In genomic region chr1:236476019-236476418, GRCh38 we compare ENCODE assay signal across 34 cellular contexts. TPM values are rescaled to one million over a fixed set of nuclear protein-coding genes. Genes with fewer than 3 reads are reported as not detected.
A peak's percentile ranks its signal among the peaks of the same experiment; 100 is the strongest.
DNase-seq lines count a peak whose midpoint lies in the region; ATAC-seq, FAIRE-seq and TF ChIP-seq lines count a peak whose summit lies in the region.
"Had no signal": no experiment of that assay in that cellular context is flagged by ENCODE, and none has a peak within 500 bp of the region (broad histone marks: within the 10 kb centered on the region; RNA-seq: fewer than 3 reads in every experiment).

No MANE protein-coding gene starts in this region.

- TF ChIP-seq CTCF in A549 (IDR thresholded peaks at IDR 0.05) (no peak), HEK293 (tag by site-specific recombination; IDR thresholded peaks at IDR 0.05) (no peak), endothelial cell (IDR thresholded peaks at IDR 0.05; ENCODE audit: unreplicated experiment) (no peak)

- H3K27ac Mint-ChIP-seq in endothelial cell (ENCODE audit: unreplicated experiment) = no peak overlapping the region
- H3K27ac Mint-ChIP-seq: B cell; CD14-positive monocyte; CD4-positive, alpha-beta memory T cell; CD4-positive, alpha-beta T cell; CD4-positive, CD25-positive, alpha-beta regulatory T cell; CD8-positive, alpha-beta memory T cell; CD8-positive, alpha-beta T cell had no signal

- 74% methylated on average over 5 of the region's 5 CpGs for WGBS in A549 (ENCODE audit: missing lambda C conversion rate)

- H3K36me3 ChIP-seq in HEK293 (ENCODE audit: control insufficient read depth in 2 of 2, insufficient read depth in 1 of 2, low read length in 2 of 2) (no peaks in the 10 kb centered on the region), HAP-1 (replicated peaks) (no peaks in the 10 kb centered on the region)
- H3K36me3 ChIP-seq: BE2C; BLaER1; BLaER1 treated with 17β-estradiol and CSF1 and Interleukin-3, amounts not matched to agents 10 nM and 100 nM had no signal

- CTCF ChIA-PET in A549 (lab: Yijun Ruan, JAX) = no interaction called here
- CTCF ChIA-PET in HEK293 (lab: Yijun Ruan, JAX) = interaction anchor here (0.6 to 1.1 kb wide), 4 partner anchors 31 to 368 kb away, joined by 3 to 4 read pairs (median 3); no protein-coding TSS in a partner anchor

- FAIRE-seq in A549 (lab: Jason Lieb, UNC) = no peak
- FAIRE-seq: A204.1, D721Med had no signal

- in situ Hi-C loops in HAP-1 (cut with MboI; ENCODE audit: low sequenced_read_pairs) = no loop called here

- DNase-seq in cardiac septum (ENCODE audit: low spot score) (peak; percentile 17), left cardiac atrium (no peak), A549 (ENCODE audit: low read depth in 1 of 2, low spot score in 1 of 2) (no peak), HAP-1 (ENCODE audit: low spot score in 2 of 2) (no peak), endothelial cell (ENCODE audit: low spot score) (no peak)
- DNase-seq: 8988T; ACHN; AML-193; BE2C; C1 segment of cervical spinal cord; Caco-2; Calu3; CD4-positive, alpha-beta memory T cell; CD4-positive, alpha-beta T cell; CD4-positive, CD25-positive, alpha-beta regulatory T cell; CD8-positive, alpha-beta memory T cell; CD8-positive, alpha-beta T cell; COR-L47; DMS 273 treated with DMSO at 0.1 percent for 48 hours; DMS153; DMS53; DMS79; DMS79 treated with DMSO at 0.1 percent for 48 hours; DND-41; EL had no signal

- no peak for TF ChIP-seq POLR2A in A549 (IDR thresholded peaks at IDR 0.05; ENCODE audit: low read length)

- intact Hi-C loops in cardiac septum (cut with DNase I) (no loop called here), left cardiac atrium (cut with DNase I) (no loop called here)

- no peaks in the 10 kb centered on the region for H3K27me3 ChIP-seq in HAP-1 (ENCODE audit: low read depth)
- H3K27me3 ChIP-seq: BLaER1; BLaER1 treated with 17β-estradiol and CSF1 and Interleukin-3, amounts not matched to agents 10 nM and 100 nM had no signal

- H3K9me3 Mint-ChIP-seq in endothelial cell (ENCODE audit: unreplicated experiment) = no peaks in the 10 kb centered on the region
- H3K9me3 Mint-ChIP-seq: CD14-positive monocyte; CD4-positive, alpha-beta memory T cell; CD4-positive, alpha-beta T cell; CD4-positive, CD25-positive, alpha-beta regulatory T cell; CD8-positive, alpha-beta memory T cell; CD8-positive, alpha-beta T cell had no signal

- no peak overlapping the region for H3K4me3 Mint-ChIP-seq in endothelial cell (ENCODE audit: unreplicated experiment)
- H3K4me3 Mint-ChIP-seq: B cell; CD14-positive monocyte; CD4-positive, alpha-beta memory T cell; CD4-positive, alpha-beta T cell; CD8-positive, alpha-beta memory T cell; CD8-positive, alpha-beta T cell had no signal

- no peaks in the 10 kb centered on the region for H3K27me3 Mint-ChIP-seq in endothelial cell (ENCODE audit: unreplicated experiment)

- POLR2A ChIA-PET in A549 (lab: Yijun Ruan, JAX) = no interaction called here
- POLR2A ChIA-PET in HEK293 (lab: Yijun Ruan, JAX) = no interaction called here

- no peak for TF ChIP-seq RAD21 in A549 (conservative IDR thresholded peaks at IDR 0.05 in 1 of 2, IDR thresholded peaks at IDR 0.05 in 1 of 2)

- H3K4me1 ChIP-seq in A549 (0 out of 3 replicates have a peak, but pooled peaks cover 3% of the 10 kb centered on the region), HEK293 (ENCODE audit: control insufficient read depth, insufficient read depth, low read length) (peaks cover 29% of the 10 kb centered on the region), HAP-1 (peaks cover 14% of the 10 kb centered on the region)
- H3K4me1 ChIP-seq: BE2C had no signal

- no peak overlapping the region for H3K4me2 ChIP-seq in A549
- H3K4me2 ChIP-seq: BLaER1; BLaER1 treated with 17β-estradiol and CSF1 and Interleukin-3, amounts not matched to agents 10 nM and 100 nM had no signal

- H3K4me1 Mint-ChIP-seq in endothelial cell (ENCODE audit: unreplicated experiment) = no peaks in the 10 kb centered on the region
- H3K4me1 Mint-ChIP-seq: B cell; CD14-positive monocyte; CD4-positive, CD25-positive, alpha-beta regulatory T cell; CD8-positive, alpha-beta memory T cell had no signal

- ATAC-seq in left cardiac atrium (no peak), A549 (no peak)
- ATAC-seq: CD8-positive, alpha-beta T cell had no signal

- H3K27ac ChIP-seq in A549 = no peak overlapping the region
- H3K27ac ChIP-seq in HEK293 (ENCODE audit: extremely low read depth, low read depth, low read length) = no peak overlapping the region
- H3K27ac ChIP-seq: 22Rv1; BLaER1; BLaER1 treated with 17β-estradiol and CSF1 and Interleukin-3, amounts not matched to agents 10 nM and 100 nM; C4-2B had no signal

- H3K4me3 ChIP-seq in A549 = no peak overlapping the region
- H3K4me3 ChIP-seq in HEK293 (ENCODE audit: low read depth, low read length) = no peak overlapping the region
- no peak overlapping the region for H3K4me3 ChIP-seq in HAP-1
- H3K4me3 ChIP-seq: BLaER1; BLaER1 treated with 17β-estradiol and CSF1 and Interleukin-3, amounts not matched to agents 10 nM and 100 nM had no signal

- H3K9me3 ChIP-seq in A549 (no peaks in the 10 kb centered on the region), HEK293 (ENCODE audit: control insufficient read depth, insufficient read depth, low read depth, low read length) (no peaks in the 10 kb centered on the region), HAP-1 (no peaks in the 10 kb centered on the region)
- H3K9me3 ChIP-seq: BE2C; BLaER1; BLaER1 treated with 17β-estradiol and CSF1 and Interleukin-3, amounts not matched to agents 10 nM and 100 nM had no signal

- H3K36me3 Mint-ChIP-seq in endothelial cell (ENCODE audit: low read depth, unreplicated experiment) = no peaks in the 10 kb centered on the region
- H3K36me3 Mint-ChIP-seq: CD14-positive monocyte; CD8-positive, alpha-beta T cell had no signal

- TF ChIP-seq EP300 in A549 (IDR thresholded peaks at IDR 0.05) = no peak

TF ChIP-seq in A549, 52 proteins besides CTCF, POLR2A, EP300 and RAD21:
- TF ChIP-seq ZC3H11A (IDR thresholded peaks at IDR 0.05) = peak; percentile 32
- TF ChIP-seq RARB (CRISPR knock-in tag; IDR thresholded peaks at IDR 0.05) = no peak
- no peak for TF ChIP-seq BHLHE40 (IDR thresholded peaks at IDR 0.05; ENCODE audit: low read depth, low read length)

TF ChIP-seq in HEK293, 187 proteins besides CTCF, POLR2A, EP300 and RAD21 (continues in another document):
- TF ChIP-seq ZNF623 (tag by site-specific recombination; IDR thresholded peaks at IDR 0.05) (peak; percentile 84), ZBTB1 (tag by site-specific recombination; IDR thresholded peaks at IDR 0.05) (0 out of 2 replicates have a peak, but pooled peaks have one; percentile 31), HIC1 (tag by site-specific recombination; IDR thresholded peaks at IDR 0.05) (no peak), ZNF335 (tag by site-specific recombination; conservative IDR thresholded peaks at IDR 0.05) (no peak), ZNF621 (tag by site-specific recombination; IDR thresholded peaks at IDR 0.05) (no peak), AEBP2 (tag by site-specific recombination; IDR thresholded peaks at IDR 0.05; ENCODE audit: borderline replicate concordance) (0 out of 2 replicates have a peak, but pooled peaks have one; percentile 56), WT1 (tag by site-specific recombination; IDR thresholded peaks at IDR 0.05) (no peak), ZNF837 (tag by site-specific recombination; IDR thresholded peaks at IDR 0.05) (no peak)

RNA-seq across cellular contexts. Expression of gene LGALS8, which starts 47.8 kb away (rescaled TPM):
- 77.6 TPM for total RNA-seq in cardiac septum
- total RNA-seq in left cardiac atrium = 10 to 100 TPM; 57.8 to 74.9 TPM
- polyA plus RNA-seq in A549 (2011; rRNA removed) = 61.3 and 66.0 TPM in 2 replicates
- 10.5 and 11.8 TPM in 2 replicates for polyA plus RNA-seq in A549 (2012; cell fraction: cytosol; rRNA removed)
- polyA plus RNA-seq in A549 (2012; cell fraction: nucleus; rRNA removed) = 12.8 and 24.0 TPM in 2 replicates
- polyA plus RNA-seq in A549 (2017; fragmentation: RNase III; extraction: RNeasy Plus Mini Kit Qiagen cat#74134 plus additional on column Dnase treatment) = 30.1 to 32.3 TPM (median 32.1 TPM) in 3 replicates
- polyA minus RNA-seq in A549 (2011; rRNA and poly(A)+ RNA removed) = 35.5 and 46.7 TPM in 2 replicates
- total RNA-seq in endothelial cell (ENCODE audit: unreplicated experiment) = 94.5 TPM
